ENCODE assay signal across 18 cellular contexts in the genomic region with DNA sequence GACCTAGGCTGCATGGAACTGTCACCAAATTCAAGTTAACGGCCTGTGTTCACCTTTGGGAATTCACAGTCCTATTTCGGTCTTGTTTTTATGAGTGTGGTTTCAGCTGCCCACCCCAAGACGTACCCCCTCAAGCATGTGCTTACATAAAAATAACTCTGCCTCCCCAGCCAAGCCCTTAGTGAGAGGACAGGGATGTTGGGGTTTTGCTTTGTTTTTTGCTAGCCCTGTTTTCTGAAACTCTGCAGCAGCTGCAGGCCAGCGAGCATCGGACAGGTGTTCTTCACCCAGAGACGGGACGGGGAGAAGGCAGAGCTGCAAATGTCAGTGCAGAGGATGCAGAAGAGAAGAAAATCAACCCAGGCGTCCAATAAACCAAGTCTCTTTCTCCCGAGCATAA. TPM values are rescaled to one million over a fixed set of nuclear protein-coding genes. Genes with fewer than 3 reads are reported as not detected.
DNase-seq lines count a peak whose midpoint lies in the region; ATAC-seq and TF ChIP-seq lines count a peak whose summit lies in the region.
"Had no signal": no experiment of that assay in that cellular context is flagged by ENCODE, and none has a peak within 500 bp of the region (broad histone marks: within the 10 kb centered on the region; RNA-seq: fewer than 3 reads in every experiment).

No MANE protein-coding gene starts in this region.

- TF ChIP-seq POLR2A in Peyer's patch (IDR thresholded peaks at IDR 0.05): no peak
- no peak for TF ChIP-seq POLR2A in sigmoid colon (IDR thresholded peaks at IDR 0.05)

- DNase-seq in Peyer's patch: peak in 2 of 3 donors; percentile 57 to 60
- DNase-seq in memory B cell (ENCODE audit: low spot score in 2 of 2): no peak
- DNase-seq in sigmoid colon: no peak
- DNase-seq in HEK293T (ENCODE audit: extremely low spot score): no peak
- DNase-seq in HPDE6-E6E7 (ENCODE audit: extremely low spot score): no peak
- DNase-seq in NCI-H1048 (lab: John Stamatoyannopoulos, UW): no peak
- no peak for DNase-seq in putamen (ENCODE audit: low spot score)
- DNase-seq: CD4-positive, CD25-positive, alpha-beta regulatory T cell; GOT3; HFFc6; KG1; NCI-H1436; NCI-H2227 treated with DMSO at 0.1 percent for 48 hours; NCI-H524 treated with DMSO at 0.1 percent for 48 hours; PC-3 had no signal

- H3K4me3 ChIP-seq in Peyer's patch: no peak overlapping the region
- no peak overlapping the region for H3K4me3 ChIP-seq in sigmoid colon
- H3K4me3 ChIP-seq: A549, SK-N-MC had no signal

- intact Hi-C loops in sigmoid colon (cut with DNase I): no loop called here

- peak; percentile 59 for ATAC-seq in HG02678 (IDR thresholded peaks at IDR 0.05; ENCODE audit: unreplicated experiment)
- no peak for ATAC-seq in memory B cell (ENCODE audit: low read depth)
- ATAC-seq: A549, PC-3 had no signal

- no peak for TF ChIP-seq CTCF in Peyer's patch (IDR thresholded peaks at IDR 0.05)
- no peak for TF ChIP-seq CTCF in sigmoid colon (IDR thresholded peaks at IDR 0.05)

- H3K9me3 Mint-ChIP-seq in memory B cell: no peaks in the 10 kb centered on the region
- H3K9me3 Mint-ChIP-seq: CD4-positive, CD25-positive, alpha-beta regulatory T cell; HFFc6 had no signal

- peak overlapping the region in 1 of 4 donors; percentile 63 for H3K27ac ChIP-seq in Peyer's patch
- H3K27ac ChIP-seq in sigmoid colon: peak overlapping the region in 3 of 4 donors; percentile 14 to 77 (median 76)
- H3K27ac ChIP-seq: A549, SK-N-MC had no signal

- peaks cover 0 to 24% (median 11%) of the 10 kb centered on the region in 4 donors for H3K4me1 ChIP-seq in Peyer's patch
- H3K4me1 ChIP-seq in sigmoid colon: peaks cover 0 to 80% (median 57%) of the 10 kb centered on the region in 4 donors
- H3K4me1 ChIP-seq: A549 had no signal

- H3K27ac Mint-ChIP-seq in memory B cell: peak overlapping the region; percentile 31
- H3K27ac Mint-ChIP-seq: CD4-positive, CD25-positive, alpha-beta regulatory T cell; HFFc6 had no signal

- no peaks in the 10 kb centered on the region for H3K36me3 ChIP-seq in Peyer's patch
- H3K36me3 ChIP-seq in sigmoid colon: no peaks in the 10 kb centered on the region

- H3K27me3 ChIP-seq in Peyer's patch (no peaks in the 10 kb centered on the region), sigmoid colon (no peaks in the 10 kb centered on the region)

- POLR2A ChIA-PET in HEK293T (lab: Yijun Ruan, JAX): no interaction called here

- peaks cover 49% of the 10 kb centered on the region for H3K4me1 Mint-ChIP-seq in memory B cell

- H3K36me3 Mint-ChIP-seq in memory B cell: peaks cover 12% of the 10 kb centered on the region
- H3K36me3 Mint-ChIP-seq: CD4-positive, CD25-positive, alpha-beta regulatory T cell had no signal

- 66 to 88% methylated on average over 9 of the region's 9 CpGs for WGBS in sigmoid colon, 2 donors

- H3K9me3 ChIP-seq in Peyer's patch (no peaks in the 10 kb centered on the region), sigmoid colon (no peaks in the 10 kb centered on the region)
- H3K9me3 ChIP-seq: A549 had no signal

- CTCF ChIA-PET in HEK293T (lab: Yijun Ruan, JAX): no interaction called here

- H3K27me3 Mint-ChIP-seq in memory B cell: no peaks in the 10 kb centered on the region

- peak overlapping the region; percentile 25 for H3K4me3 Mint-ChIP-seq in memory B cell
- H3K4me3 Mint-ChIP-seq: CD4-positive, CD25-positive, alpha-beta regulatory T cell; HFFc6 had no signal

- no peak for TF ChIP-seq EP300 in sigmoid colon (IDR thresholded peaks at IDR 0.05)

TF ChIP-seq in HEK293T, 16 proteins besides CTCF, POLR2A, EP300 and RAD21:
- TF ChIP-seq HDGF (IDR thresholded peaks at IDR 0.05; ENCODE audit: borderline replicate concordance): no peak
- no peak for TF ChIP-seq L3MBTL2 (conservative IDR thresholded peaks at IDR 0.05)
- TF ChIP-seq FOXK2 (IDR thresholded peaks at IDR 0.05): no peak
- no peak for TF ChIP-seq ARNT (IDR thresholded peaks at IDR 0.05)
- TF ChIP-seq NFRKB (IDR thresholded peaks at IDR 0.05): no peak
- TF ChIP-seq, protein P1, sequence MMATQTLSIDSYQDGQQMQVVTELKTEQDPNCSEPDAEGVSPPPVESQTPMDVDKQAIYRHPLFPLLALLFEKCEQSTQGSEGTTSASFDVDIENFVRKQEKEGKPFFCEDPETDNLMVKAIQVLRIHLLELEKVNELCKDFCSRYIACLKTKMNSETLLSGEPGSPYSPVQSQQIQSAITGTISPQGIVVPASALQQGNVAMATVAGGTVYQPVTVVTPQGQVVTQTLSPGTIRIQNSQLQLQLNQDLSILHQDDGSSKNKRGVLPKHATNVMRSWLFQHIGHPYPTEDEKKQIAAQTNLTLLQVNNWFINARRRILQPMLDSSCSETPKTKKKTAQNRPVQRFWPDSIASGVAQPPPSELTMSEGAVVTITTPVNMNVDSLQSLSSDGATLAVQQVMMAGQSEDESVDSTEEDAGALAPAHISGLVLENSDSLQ (IDR thresholded peaks at IDR 0.05): no peak
- TF ChIP-seq ZNF384 (IDR thresholded peaks at IDR 0.05): no peak
- TF ChIP-seq SUZ12 (IDR thresholded peaks at IDR 0.05): no peak
- TF ChIP-seq CTBP1 (IDR thresholded peaks at IDR 0.05; ENCODE audit: borderline replicate concordance): no peak
- no peak for TF ChIP-seq FOXM1 (IDR thresholded peaks at IDR 0.05; ENCODE audit: borderline replicate concordance)
- TF ChIP-seq TARDBP (IDR thresholded peaks at IDR 0.05): no peak
- no peak for TF ChIP-seq FOXA1 (IDR thresholded peaks at IDR 0.05)

RNA-seq across cellular contexts. Expression of gene CHST15, which starts 13.5 kb away (rescaled TPM):
- 10 to 100 TPM in 2 of 4 donors, 1 to 10 TPM in 2; 3.9 to 55.3 (median 10.9) TPM for total RNA-seq in Peyer's patch
- total RNA-seq in sigmoid colon: 10 to 100 TPM; 29.9 to 57.9 (median 43.8) TPM
- 1 to 10 TPM; 2.4 to 8.7 (median 3.5) TPM for polyA plus RNA-seq in sigmoid colon

Comparison
In these comparisons a context has a peak if more than half of its experiments do, and no peak if none do; other contexts are left out.
1. DNase-seq: peak in Peyer's patch (2 of 3); none in memory B cell (0 of 2), sigmoid colon (single experiment), HEK293T (single experiment), HPDE6-E6E7 (single experiment), NCI-H1048 (single experiment) and putamen (single experiment).